Comparison of ENCODE assay signal across 22 cellular contexts in genomic region chr17:44804301-44805061, GRCh38. TPM values are rescaled to one million over a fixed set of nuclear protein-coding genes. Genes with fewer than 3 reads are reported as not detected.
DNase-seq lines count a peak whose midpoint lies in the region; ATAC-seq, FAIRE-seq and TF ChIP-seq lines count a peak whose summit lies in the region.
"Had no signal": no experiment of that assay in that cellular context is flagged by ENCODE, and none has a peak within 500 bp of the region (broad histone marks: within the 10 kb centered on the region; RNA-seq: fewer than 3 reads in every experiment).

No MANE protein-coding gene starts in this region.

- H3K27me3 ChIP-seq in body of pancreas (no peaks in the 10 kb centered on the region), adrenal gland (peaks cover 4% of the 10 kb centered on the region)
- H3K27me3 ChIP-seq: neural progenitor cell had no signal

- FAIRE-seq in HTR-8/SVneo (lab: Jason Lieb, UNC), result peak; percentile 65
- FAIRE-seq: H54, K562, small intestine, TTC549 had no signal

- ATAC-seq in left cardiac atrium, result peak; percentile 71 to 76
- no peak for ATAC-seq in body of pancreas
- ATAC-seq in HG02973 (IDR thresholded peaks at IDR 0.05; ENCODE audit: unreplicated experiment), result no peak
- ATAC-seq: activated naive CD8-positive, alpha-beta T cell treated with anti-CD3 and anti-CD28 coated beads, Interleukin-2, amount 50 U/mL, for 24 hours; K562 had no signal

- H3K36me3 ChIP-seq in body of pancreas (replicated peaks in 1 of 2; ENCODE audit: insufficient read depth in 1 of 2, low read depth in 2 of 2), result no peaks in the 10 kb centered on the region
- H3K36me3 ChIP-seq in adrenal gland (replicated peaks in 1 of 2), result no peaks in the 10 kb centered on the region

- TF ChIP-seq POLR2A in body of pancreas (IDR thresholded peaks at IDR 0.05) (no peak), adrenal gland (IDR thresholded peaks at IDR 0.05) (no peak)

- intact Hi-C loops in left cardiac atrium (cut with DNase I) (no loop called here), body of pancreas (cut with DNase I) (no loop called here), adrenal gland (cut with DNase I) (no loop called here)

- no peak for DNase-seq in HTR-8/SVneo (ENCODE audit: insufficient read length, low spot score)
- peak; percentile 87 for DNase-seq in cerebellar cortex (ENCODE audit: low spot score)
- peak; percentile 40 for DNase-seq in left cardiac atrium
- peak; percentile 50 for DNase-seq in retina
- DNase-seq in body of pancreas, result no peak
- no peak for DNase-seq in adrenal gland
- no peak for DNase-seq in GM20000 (ENCODE audit: low spot score)
- DNase-seq: activated CD4-positive, alpha-beta T cell treated with anti-CD3 and anti-CD28 coated beads, Interleukin-2, amount 50 U/mL, for 4 hours; activated naive CD8-positive, alpha-beta T cell treated with anti-CD3 and anti-CD28 coated beads, Interleukin-2, amount 50 U/mL, for 24 hours; activated T-cell treated with anti-CD3 and anti-CD28 coated beads, Interleukin-2, amount 50 U/mL, for 48 hours; AML-193; DMS53; NCI-H1092 treated with DMSO at 0.1 percent for 48 hours; NCI-H2227 treated with DMSO at 0.1 percent for 48 hours; small intestine; stimulated activated naive CD4-positive, alpha-beta T cell had no signal

- TF ChIP-seq CTCF in body of pancreas (IDR thresholded peaks at IDR 0.05), result no peak
- no peak for TF ChIP-seq CTCF in adrenal gland (IDR thresholded peaks at IDR 0.05)
- TF ChIP-seq CTCF in GM20000 (IDR thresholded peaks at IDR 0.05; ENCODE audit: extremely low read depth, missing control alignments), result no peak

- H3K4me3 ChIP-seq in body of pancreas (no peak overlapping the region), adrenal gland (no peak overlapping the region)
- H3K4me3 ChIP-seq: K562, lung, neural progenitor cell had no signal

- 70 to 72% methylated on average over 10 of the region's 10 CpGs for whole genome bisulfite sequencing in body of pancreas, 2 donors
- 86 to 93% (median 89%) methylated on average over 8 to 10 of the region's 10 CpGs for WGBS in adrenal gland, 4 donors

- H3K27ac ChIP-seq in body of pancreas, result no peak overlapping the region
- H3K27ac ChIP-seq in adrenal gland, result no peak overlapping the region
- H3K27ac ChIP-seq: neural progenitor cell had no signal

- no peaks in the 10 kb centered on the region for H3K4me1 ChIP-seq in body of pancreas
- H3K4me1 ChIP-seq in adrenal gland (replicated peaks in 1 of 2), result no peaks in the 10 kb centered on the region
- H3K4me1 ChIP-seq: neural progenitor cell had no signal

- H3K9me3 ChIP-seq in body of pancreas (no peaks in the 10 kb centered on the region), adrenal gland (replicated peaks in 1 of 3) (no peaks in the 10 kb centered on the region)

RNA-seq across cellular contexts. Expression of gene GJC1, which starts 25.6 kb away (rescaled TPM):
- total RNA-seq in left cardiac atrium, result 10 to 100 TPM; 28.5 to 38.5 TPM
- 1 to 10 TPM; 1.6 to 2.6 TPM for total RNA-seq in body of pancreas
- total RNA-seq in adrenal gland, result 1 to 10 TPM in 6 of 8 donors, under 1 TPM in 2; 0.69 to 2.8 (median 2.4) TPM
- polyA plus RNA-seq in adrenal gland, result 1 to 10 TPM; 1.0 to 1.5 (median 1.1) TPM

RNA-seq across cellular contexts. Expression of gene HIGD1B, which starts 43.2 kb away (rescaled TPM):
- 10 to 100 TPM; 11.6 to 14.1 TPM for total RNA-seq in left cardiac atrium
- 1 to 10 TPM in 1 of 2 donors, not detected in 1; 9.6 TPM for total RNA-seq in body of pancreas
- under 1 TPM in 1 of 8 donors, not detected in 7; 0.50 TPM for total RNA-seq in adrenal gland
- 1 to 10 TPM in 2 of 3 donors, not detected in 1; 1.7 to 7.1 TPM for polyA plus RNA-seq in adrenal gland
- total RNA-seq: K562 had no signal
- polyA plus RNA-seq: K562 had no signal

RNA-seq across cellular contexts. Expression of gene ADAM11, which starts 45.7 kb away (rescaled TPM):
- total RNA-seq in left cardiac atrium (10 to 100 TPM; 19.5 to 28.0 TPM), body of pancreas (under 1 TPM; under 0.01 TPM), adrenal gland (under 1 TPM in 6 of 8 donors, not detected in 2; 0.19 to 0.50 (median 0.28) TPM)
- under 1 TPM; 0.05 to 0.80 (median 0.57) TPM for polyA plus RNA-seq in adrenal gland

Comparison
In these comparisons a context has a peak if more than half of its experiments do, and no peak if none do; other contexts are left out.
1. DNase-seq: peak in cerebellar cortex (single experiment), left cardiac atrium (single experiment) and retina (single experiment); none in HTR-8/SVneo (single experiment), body of pancreas (0 of 4), adrenal gland (0 of 7) and GM20000 (single experiment).
2. ATAC-seq: peak in left cardiac atrium (2 of 2); none in body of pancreas (single experiment) and HG02973 (single experiment).
3. RNA of gene GJC1, which starts 25.6 kb away (total RNA-seq): 28.5 to 38.5 TPM in left cardiac atrium; 1.6 to 2.6 TPM in body of pancreas and 0.69 to 2.8 TPM in adrenal gland; every median in the first group is over 4 times any median in the second.
4. RNA of gene ADAM11, which starts 45.7 kb away (total RNA-seq): 19.5 to 28.0 TPM in left cardiac atrium; 0.19 to 0.50 TPM in adrenal gland and under 0.01 TPM in body of pancreas; every median in the first group is over 10 times any median in the second.